In the genomic region with DNA sequence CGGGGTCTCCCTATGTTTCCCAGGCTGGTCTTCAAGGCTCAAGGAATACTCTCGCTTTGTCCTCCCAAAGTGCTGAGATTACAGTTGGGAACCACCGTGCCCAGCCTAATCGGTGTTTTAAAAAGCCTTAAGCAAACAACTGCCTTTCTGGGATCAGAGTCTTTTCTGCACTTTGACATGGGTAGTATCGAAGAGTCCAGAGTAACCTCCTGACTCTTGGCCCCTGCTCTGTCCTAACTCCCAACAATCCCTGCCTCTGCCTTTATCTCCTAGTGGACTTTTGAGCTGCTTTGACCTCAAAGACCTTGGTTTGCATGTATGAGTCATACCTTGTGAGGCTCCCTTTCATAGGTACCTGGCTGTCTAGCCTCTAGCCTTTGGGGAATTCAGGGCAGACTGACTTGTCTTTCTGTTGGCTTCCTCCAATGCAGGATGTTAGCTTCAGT, we compare ENCODE assay signal across 2 cellular contexts.
TF ChIP-seq lines count a peak whose summit lies in the region.

No MANE protein-coding gene starts in this region.

TF ChIP-seq in GM23338, 12 proteins besides CTCF, POLR2A, EP300 and RAD21 (continued from another document):
- no peak for TF ChIP-seq ZNF462 (CRISPR knock-in tag; IDR thresholded peaks at IDR 0.05)
- TF ChIP-seq NANOG (IDR thresholded peaks at IDR 0.05; ENCODE audit: borderline replicate concordance), result no peak
- TF ChIP-seq, protein P1, sequence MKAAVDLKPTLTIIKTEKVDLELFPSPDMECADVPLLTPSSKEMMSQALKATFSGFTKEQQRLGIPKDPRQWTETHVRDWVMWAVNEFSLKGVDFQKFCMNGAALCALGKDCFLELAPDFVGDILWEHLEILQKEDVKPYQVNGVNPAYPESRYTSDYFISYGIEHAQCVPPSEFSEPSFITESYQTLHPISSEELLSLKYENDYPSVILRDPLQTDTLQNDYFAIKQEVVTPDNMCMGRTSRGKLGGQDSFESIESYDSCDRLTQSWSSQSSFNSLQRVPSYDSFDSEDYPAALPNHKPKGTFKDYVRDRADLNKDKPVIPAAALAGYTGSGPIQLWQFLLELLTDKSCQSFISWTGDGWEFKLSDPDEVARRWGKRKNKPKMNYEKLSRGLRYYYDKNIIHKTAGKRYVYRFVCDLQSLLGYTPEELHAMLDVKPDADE (IDR thresholded peaks at IDR 0.05), result no peak

TF ChIP-seq in HepG2, 621 proteins besides CTCF, POLR2A, EP300 and RAD21 (continued from another document and continues in another):
- peak; percentile 41; the same call in 1 of the 2 replicates for TF ChIP-seq ZSCAN21 (CRISPR knock-in tag; IDR thresholded peaks at IDR 0.05; ENCODE audit: borderline replicate concordance)
- no peak for TF ChIP-seq ZNF672 (CRISPR knock-in tag; IDR thresholded peaks at IDR 0.05)
- no peak; the same call in 1 of the 2 replicates for TF ChIP-seq ZNF788 (CRISPR knock-in tag; IDR thresholded peaks at IDR 0.05; ENCODE audit: borderline replicate concordance)
- TF ChIP-seq, protein P2, sequence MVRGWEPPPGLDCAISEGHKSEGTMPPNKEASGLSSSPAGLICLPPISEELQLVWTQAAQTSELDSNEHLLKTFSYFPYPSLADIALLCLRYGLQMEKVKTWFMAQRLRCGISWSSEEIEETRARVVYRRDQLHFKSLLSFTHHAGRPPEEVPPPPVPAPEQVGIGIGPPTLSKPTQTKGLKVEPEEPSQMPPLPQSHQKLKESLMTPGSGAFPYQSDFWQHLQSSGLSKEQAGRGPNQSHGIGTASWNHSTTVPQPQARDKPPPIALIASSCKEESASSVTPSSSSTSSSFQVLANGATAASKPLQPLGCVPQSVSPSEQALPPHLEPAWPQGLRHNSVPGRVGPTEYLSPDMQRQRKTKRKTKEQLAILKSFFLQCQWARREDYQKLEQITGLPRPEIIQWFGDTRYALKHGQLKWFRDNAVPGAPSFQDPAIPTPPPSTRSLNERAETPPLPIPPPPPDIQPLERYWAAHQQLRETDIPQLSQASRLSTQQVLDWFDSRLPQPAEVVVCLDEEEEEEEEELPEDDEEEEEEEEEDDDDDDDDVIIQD (CRISPR knock-in tag; IDR thresholded peaks at IDR 0.05; ENCODE audit: low read depth), result peak; percentile 97
- peak; percentile 95 for TF ChIP-seq HNF1B (CRISPR knock-in tag; IDR thresholded peaks at IDR 0.05)
- TF ChIP-seq, protein P3, sequence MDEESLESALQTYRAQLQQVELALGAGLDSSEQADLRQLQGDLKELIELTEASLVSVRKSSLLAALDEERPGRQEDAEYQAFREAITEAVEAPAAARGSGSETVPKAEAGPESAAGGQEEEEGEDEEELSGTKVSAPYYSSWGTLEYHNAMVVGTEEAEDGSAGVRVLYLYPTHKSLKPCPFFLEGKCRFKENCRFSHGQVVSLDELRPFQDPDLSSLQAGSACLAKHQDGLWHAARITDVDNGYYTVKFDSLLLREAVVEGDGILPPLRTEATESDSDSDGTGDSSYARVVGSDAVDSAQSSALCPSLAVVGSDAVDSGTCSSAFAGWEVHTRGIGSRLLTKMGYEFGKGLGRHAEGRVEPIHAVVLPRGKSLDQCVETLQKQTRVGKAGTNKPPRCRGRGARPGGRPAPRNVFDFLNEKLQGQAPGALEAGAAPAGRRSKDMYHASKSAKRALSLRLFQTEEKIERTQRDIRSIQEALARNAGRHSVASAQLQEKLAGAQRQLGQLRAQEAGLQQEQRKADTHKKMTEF (CRISPR knock-in tag; IDR thresholded peaks at IDR 0.05), result peak; percentile 73; the same call in 1 of the 2 replicates
- no peak for TF ChIP-seq U2AF1 (optimal IDR thresholded peaks at IDR 0.05; ENCODE audit: low read depth, low read length)
- TF ChIP-seq KLF6 (CRISPR knock-in tag; IDR thresholded peaks at IDR 0.05), result no peak; the same call in 1 of the 2 replicates
- TF ChIP-seq, protein P4, sequence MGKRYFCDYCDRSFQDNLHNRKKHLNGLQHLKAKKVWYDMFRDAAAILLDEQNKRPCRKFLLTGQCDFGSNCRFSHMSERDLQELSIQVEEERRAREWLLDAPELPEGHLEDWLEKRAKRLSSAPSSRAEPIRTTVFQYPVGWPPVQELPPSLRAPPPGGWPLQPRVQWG (CRISPR knock-in tag; IDR thresholded peaks at IDR 0.05; ENCODE audit: borderline replicate concordance, low read depth), result no peak
- no peak for TF ChIP-seq ZKSCAN1 (IDR thresholded peaks at IDR 0.05; ENCODE audit: low read length)
- no peak; the same call in 1 of the 2 replicates for TF ChIP-seq ZBTB3 (CRISPR knock-in tag; IDR thresholded peaks at IDR 0.05; ENCODE audit: borderline replicate concordance, low read depth)
- no peak for TF ChIP-seq FLYWCH1 (CRISPR knock-in tag; IDR thresholded peaks at IDR 0.05)
- TF ChIP-seq, protein P5, sequence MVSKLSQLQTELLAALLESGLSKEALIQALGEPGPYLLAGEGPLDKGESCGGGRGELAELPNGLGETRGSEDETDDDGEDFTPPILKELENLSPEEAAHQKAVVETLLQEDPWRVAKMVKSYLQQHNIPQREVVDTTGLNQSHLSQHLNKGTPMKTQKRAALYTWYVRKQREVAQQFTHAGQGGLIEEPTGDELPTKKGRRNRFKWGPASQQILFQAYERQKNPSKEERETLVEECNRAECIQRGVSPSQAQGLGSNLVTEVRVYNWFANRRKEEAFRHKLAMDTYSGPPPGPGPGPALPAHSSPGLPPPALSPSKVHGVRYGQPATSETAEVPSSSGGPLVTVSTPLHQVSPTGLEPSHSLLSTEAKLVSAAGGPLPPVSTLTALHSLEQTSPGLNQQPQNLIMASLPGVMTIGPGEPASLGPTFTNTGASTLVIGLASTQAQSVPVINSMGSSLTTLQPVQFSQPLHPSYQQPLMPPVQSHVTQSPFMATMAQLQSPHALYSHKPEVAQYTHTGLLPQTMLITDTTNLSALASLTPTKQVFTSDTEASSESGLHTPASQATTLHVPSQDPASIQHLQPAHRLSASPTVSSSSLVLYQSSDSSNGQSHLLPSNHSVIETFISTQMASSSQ (IDR thresholded peaks at IDR 0.05; ENCODE audit: low read depth), result peak; percentile 69
- TF ChIP-seq, protein P5 (CRISPR knock-in tag; IDR thresholded peaks at IDR 0.05; ENCODE audit: borderline replicate concordance), result peak; percentile 91
- TF ChIP-seq TEAD3 (CRISPR knock-in tag; optimal IDR thresholded peaks at IDR 0.05; ENCODE audit: borderline replicate concordance), result peak; percentile 90
- peak; percentile 95 for TF ChIP-seq SMAD3 (CRISPR knock-in tag; IDR thresholded peaks at IDR 0.05)
- TF ChIP-seq MTERF4 (CRISPR knock-in tag; IDR thresholded peaks at IDR 0.05), result no peak
- no peak for TF ChIP-seq ZNF253 (CRISPR knock-in tag; IDR thresholded peaks at IDR 0.05; ENCODE audit: borderline replicate concordance)
- TF ChIP-seq FOXA1 (IDR thresholded peaks at IDR 0.05), result no peak
- peak; percentile 86 for TF ChIP-seq FOXA1 (CRISPR knock-in tag; IDR thresholded peaks at IDR 0.05)
- TF ChIP-seq MLLT10 (CRISPR knock-in tag; IDR thresholded peaks at IDR 0.05), result no peak
- TF ChIP-seq HINFP (CRISPR knock-in tag; IDR thresholded peaks at IDR 0.05; ENCODE audit: low read depth), result no peak
- no peak for TF ChIP-seq ZNF598 (CRISPR knock-in tag; IDR thresholded peaks at IDR 0.05; ENCODE audit: borderline replicate concordance)
- TF ChIP-seq ZFX (CRISPR knock-in tag; IDR thresholded peaks at IDR 0.05; ENCODE audit: low read depth), result no peak
- TF ChIP-seq YY1 (IDR thresholded peaks at IDR 0.05; ENCODE audit: insufficient read depth, insufficient replicate concordance, low read depth, low read length), result no peak
- peak; percentile 84 for TF ChIP-seq ZNF644 (CRISPR knock-in tag; IDR thresholded peaks at IDR 0.05; ENCODE audit: low read depth)
- peak; percentile 68; the same call in 1 of the 2 replicates for TF ChIP-seq ETV5 (CRISPR knock-in tag; IDR thresholded peaks at IDR 0.05; ENCODE audit: borderline replicate concordance)
- TF ChIP-seq IKZF1 (IDR thresholded peaks at IDR 0.05), result no peak
- peak; percentile 80 for TF ChIP-seq PPARG (CRISPR knock-in tag; conservative IDR thresholded peaks at IDR 0.05)
- TF ChIP-seq ZNF614 (CRISPR knock-in tag; IDR thresholded peaks at IDR 0.05; ENCODE audit: borderline replicate concordance), result peak; percentile 98
- peak; percentile 73 for TF ChIP-seq ZNF460 (CRISPR knock-in tag; IDR thresholded peaks at IDR 0.05; ENCODE audit: borderline replicate concordance)
- no peak for TF ChIP-seq ZNF781 (CRISPR knock-in tag; IDR thresholded peaks at IDR 0.05; ENCODE audit: borderline replicate concordance, not compliant biosample characterization)
- no peak for TF ChIP-seq MYNN (CRISPR knock-in tag; IDR thresholded peaks at IDR 0.05; ENCODE audit: low read depth)
- TF ChIP-seq CREBL2 (CRISPR knock-in tag; IDR thresholded peaks at IDR 0.05; ENCODE audit: borderline replicate concordance), result no peak
- no peak for TF ChIP-seq MTA1 (CRISPR knock-in tag; IDR thresholded peaks at IDR 0.05; ENCODE audit: borderline replicate concordance)
- TF ChIP-seq ZNF678 (CRISPR knock-in tag; IDR thresholded peaks at IDR 0.05), result no peak
- TF ChIP-seq ZNF567 (CRISPR knock-in tag; IDR thresholded peaks at IDR 0.05; ENCODE audit: borderline replicate concordance), result no peak
- TF ChIP-seq NFE2L1 (CRISPR knock-in tag; IDR thresholded peaks at IDR 0.05; ENCODE audit: borderline replicate concordance), result no peak
- TF ChIP-seq HOXA9 (CRISPR knock-in tag; IDR thresholded peaks at IDR 0.05; ENCODE audit: borderline replicate concordance), result no peak
- TF ChIP-seq, protein P6, sequence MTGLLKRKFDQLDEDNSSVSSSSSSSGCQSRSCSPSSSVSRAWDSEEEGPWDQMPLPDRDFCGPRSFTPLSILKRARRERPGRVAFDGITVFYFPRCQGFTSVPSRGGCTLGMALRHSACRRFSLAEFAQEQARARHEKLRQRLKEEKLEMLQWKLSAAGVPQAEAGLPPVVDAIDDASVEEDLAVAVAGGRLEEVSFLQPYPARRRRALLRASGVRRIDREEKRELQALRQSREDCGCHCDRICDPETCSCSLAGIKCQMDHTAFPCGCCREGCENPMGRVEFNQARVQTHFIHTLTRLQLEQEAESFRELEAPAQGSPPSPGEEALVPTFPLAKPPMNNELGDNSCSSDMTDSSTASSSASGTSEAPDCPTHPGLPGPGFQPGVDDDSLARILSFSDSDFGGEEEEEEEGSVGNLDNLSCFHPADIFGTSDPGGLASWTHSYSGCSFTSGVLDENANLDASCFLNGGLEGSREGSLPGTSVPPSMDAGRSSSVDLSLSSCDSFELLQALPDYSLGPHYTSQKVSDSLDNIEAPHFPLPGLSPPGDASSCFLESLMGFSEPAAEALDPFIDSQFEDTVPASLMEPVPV (CRISPR knock-in tag; IDR thresholded peaks at IDR 0.05), result no peak; the same call in 1 of the 2 replicates
- peak; percentile 62; the same call in 1 of the 2 replicates for TF ChIP-seq MAZ (IDR thresholded peaks at IDR 0.05; ENCODE audit: borderline replicate concordance, low read depth, low read length)
- TF ChIP-seq MAZ (CRISPR knock-in tag; IDR thresholded peaks at IDR 0.05; ENCODE audit: low read depth), result no peak
- TF ChIP-seq BORCS8-MEF2B (CRISPR knock-in tag; IDR thresholded peaks at IDR 0.05), result no peak; the same call in 1 of the 2 replicates
- no peak for TF ChIP-seq E2F1 (CRISPR knock-in tag; IDR thresholded peaks at IDR 0.05)
- no peak for TF ChIP-seq ZNF605 (CRISPR knock-in tag; IDR thresholded peaks at IDR 0.05)
